In the genomic region with DNA sequence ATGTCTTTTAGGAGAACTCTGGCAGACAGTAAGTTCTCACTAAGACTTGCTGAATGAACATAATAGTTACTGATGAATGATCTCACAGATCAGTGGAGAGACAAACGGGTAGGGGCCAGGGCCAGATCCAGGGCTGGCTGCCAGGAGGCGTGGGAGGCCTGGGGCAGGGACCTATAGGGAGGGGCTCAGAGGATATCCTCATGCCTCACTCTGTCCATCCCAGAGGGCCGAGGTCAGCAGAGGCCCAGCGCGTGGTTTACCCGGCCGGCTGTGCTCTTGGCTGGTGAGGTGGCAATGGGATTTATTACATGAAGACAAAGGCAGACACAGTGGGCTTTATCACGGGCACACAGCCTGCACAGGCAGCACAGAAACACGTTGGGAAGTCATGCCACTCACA, we compare ENCODE assay signal across 9 cellular contexts.
A peak's percentile ranks its signal among the peaks of the same experiment; 100 is the strongest.
DNase-seq lines count a peak whose midpoint lies in the region; ATAC-seq lines count a peak whose summit lies in the region.
"Had no signal": no experiment of that assay in that cellular context is flagged by ENCODE, and none has a peak within 500 bp of the region (broad histone marks: within the 10 kb centered on the region; RNA-seq: fewer than 3 reads in every experiment).

No MANE protein-coding gene starts in this region.

- intact Hi-C loops in activated T-helper 2 cell treated with anti-CD3 and anti-CD28 coated beads, Interferon-gamma antibody, Interleukin-2, Interleukin-4, amounts not matched to agents 10 μg/mL and 5 μg/mL and 100 μg/mL, durations not matched to agents 14 hours and 24 hours and 36 hours (cut with micrococcal nuclease): no loop called here

- H3K4me3 ChIP-seq in MG63: no peak overlapping the region

- DNase-seq in MG63 (peak; percentile 93), caudate nucleus (lab: John Stamatoyannopoulos, UW) (peak in 36 of 61 donors; percentile 18 to 72 (median 42)), superior temporal gyrus (ENCODE audit: extremely low spot score) (peak; percentile 65), NCI-H1105 treated with DMSO at 0.1 percent for 48 hours (lab: John Stamatoyannopoulos, UW) (no peak)
- no peak for DNase-seq in activated T-helper 2 cell treated with anti-CD3 and anti-CD28 coated beads, Interferon-gamma antibody, Interleukin-2, Interleukin-4, amounts not matched to agents 10 μg/mL and 5 μg/mL and 100 μg/mL, durations not matched to agents 14 hours and 24 hours and 36 hours (ENCODE audit: low spot score)
- DNase-seq: NCI-H1694 treated with DMSO at 0.1 percent for 48 hours had no signal

- H3K9me3 ChIP-seq in MG63: no peaks in the 10 kb centered on the region

- ATAC-seq in HG02798 (IDR thresholded peaks at IDR 0.05; ENCODE audit: poor library complexity, unreplicated experiment) (no peak), HG03432 (IDR thresholded peaks at IDR 0.05; ENCODE audit: unreplicated experiment) (no peak)

- H3K36me3 ChIP-seq in MG63: no peaks in the 10 kb centered on the region

- H3K36me3 Mint-ChIP-seq in activated T-helper 2 cell treated with anti-CD3 and anti-CD28 coated beads, Interferon-gamma antibody, Interleukin-2, Interleukin-4, amounts not matched to agents 10 μg/mL and 5 μg/mL and 100 μg/mL, durations not matched to agents 14 hours and 24 hours and 36 hours (ENCODE audit: low read depth): no peaks in the 10 kb centered on the region

- no peaks in the 10 kb centered on the region for H3K27me3 Mint-ChIP-seq in activated T-helper 2 cell treated with anti-CD3 and anti-CD28 coated beads, Interferon-gamma antibody, Interleukin-2, Interleukin-4, amounts not matched to agents 10 μg/mL and 5 μg/mL and 100 μg/mL, durations not matched to agents 14 hours and 24 hours and 36 hours (ENCODE audit: low read depth)

- H3K27ac Mint-ChIP-seq in activated T-helper 2 cell treated with anti-CD3 and anti-CD28 coated beads, Interferon-gamma antibody, Interleukin-2, Interleukin-4, amounts not matched to agents 10 μg/mL and 5 μg/mL and 100 μg/mL, durations not matched to agents 14 hours and 24 hours and 36 hours: no peak overlapping the region

- peaks cover 6% of the 10 kb centered on the region for H3K4me1 Mint-ChIP-seq in activated T-helper 2 cell treated with anti-CD3 and anti-CD28 coated beads, Interferon-gamma antibody, Interleukin-2, Interleukin-4, amounts not matched to agents 10 μg/mL and 5 μg/mL and 100 μg/mL, durations not matched to agents 14 hours and 24 hours and 36 hours (ENCODE audit: low read depth)

- H3K27ac ChIP-seq in caudate nucleus (ENCODE audit: low read depth, low read length) (peak overlapping the region; percentile 81), layer of hippocampus (ENCODE audit: low read depth, low read length) (peak overlapping the region; percentile 83)

- H3K27me3 ChIP-seq in MG63: no peaks in the 10 kb centered on the region
- H3K27me3 ChIP-seq in layer of hippocampus (ENCODE audit: control insufficient read depth, insufficient read depth, low read length): no peaks in the 10 kb centered on the region

- no peak overlapping the region for H3K4me3 Mint-ChIP-seq in activated T-helper 2 cell treated with anti-CD3 and anti-CD28 coated beads, Interferon-gamma antibody, Interleukin-2, Interleukin-4, amounts not matched to agents 10 μg/mL and 5 μg/mL and 100 μg/mL, durations not matched to agents 14 hours and 24 hours and 36 hours (ENCODE audit: low read depth)

- H3K9me3 Mint-ChIP-seq in activated T-helper 2 cell treated with anti-CD3 and anti-CD28 coated beads, Interferon-gamma antibody, Interleukin-2, Interleukin-4, amounts not matched to agents 10 μg/mL and 5 μg/mL and 100 μg/mL, durations not matched to agents 14 hours and 24 hours and 36 hours: no peaks in the 10 kb centered on the region

Comparison
In these comparisons a context has a peak if more than half of its experiments do, and no peak if none do; other contexts are left out.
1. DNase-seq: peak in MG63 (single experiment), caudate nucleus (36 of 61) and superior temporal gyrus (single experiment); none in NCI-H1105 treated with DMSO at 0.1 percent for 48 hours (single experiment) and activated T-helper 2 cell treated with anti-CD3 and anti-CD28 coated beads, Interferon-gamma antibody, Interleukin-2, Interleukin-4, amounts not matched to agents 10 μg/mL and 5 μg/mL and 100 μg/mL, durations not matched to agents 14 hours and 24 hours and 36 hours (single experiment).